1 cellular context compared by ENCODE assay signal in genomic region chr9:105757496-105758251, GRCh38.
TF ChIP-seq lines count a peak whose summit lies in the region.

No MANE protein-coding gene starts in this region.

TF ChIP-seq in GM12878, 131 proteins besides CTCF, POLR2A, EP300 and RAD21 (continued from another document):
- TF ChIP-seq, protein P1, sequence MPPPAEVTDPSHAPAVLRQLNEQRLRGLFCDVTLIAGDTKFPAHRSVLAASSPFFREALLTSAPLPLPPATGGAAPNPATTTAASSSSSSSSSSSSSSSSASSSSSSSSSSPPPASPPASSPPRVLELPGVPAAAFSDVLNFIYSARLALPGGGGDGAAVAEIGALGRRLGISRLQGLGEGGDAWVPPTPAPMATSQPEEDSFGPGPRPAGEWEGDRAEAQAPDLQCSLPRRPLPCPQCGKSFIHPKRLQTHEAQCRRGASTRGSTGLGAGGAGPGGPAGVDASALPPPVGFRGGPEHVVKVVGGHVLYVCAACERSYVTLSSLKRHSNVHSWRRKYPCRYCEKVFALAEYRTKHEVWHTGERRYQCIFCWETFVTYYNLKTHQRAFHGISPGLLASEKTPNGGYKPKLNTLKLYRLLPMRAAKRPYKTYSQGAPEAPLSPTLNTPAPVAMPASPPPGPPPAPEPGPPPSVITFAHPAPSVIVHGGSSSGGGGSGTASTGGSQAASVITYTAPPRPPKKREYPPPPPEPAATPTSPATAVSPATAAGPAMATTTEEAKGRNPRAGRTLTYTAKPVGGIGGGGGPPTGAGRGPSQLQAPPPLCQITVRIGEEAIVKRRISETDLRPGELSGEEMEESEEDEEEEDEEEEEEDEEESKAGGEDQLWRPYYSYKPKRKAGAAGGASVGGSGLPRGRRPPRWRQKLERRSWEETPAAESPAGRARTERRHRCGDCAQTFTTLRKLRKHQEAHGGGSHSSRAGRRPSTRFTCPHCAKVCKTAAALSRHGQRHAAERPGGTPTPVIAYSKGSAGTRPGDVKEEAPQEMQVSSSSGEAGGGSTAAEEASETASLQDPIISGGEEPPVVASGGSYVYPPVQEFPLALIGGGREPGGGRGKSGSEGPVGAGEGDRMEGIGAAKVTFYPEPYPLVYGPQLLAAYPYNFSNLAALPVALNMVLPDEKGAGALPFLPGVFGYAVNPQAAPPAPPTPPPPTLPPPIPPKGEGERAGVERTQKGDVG (CRISPR knock-in tag; IDR thresholded peaks at IDR 0.05), result no peak
- TF ChIP-seq GABPA (IDR thresholded peaks at IDR 0.05; ENCODE audit: low read depth), result no peak
- TF ChIP-seq KLF5 (IDR thresholded peaks at IDR 0.05; ENCODE audit: partially characterized antibody), result no peak
- TF ChIP-seq BCL11A (IDR thresholded peaks at IDR 0.05; ENCODE audit: low read depth, low read length), result no peak
- TF ChIP-seq SRF (IDR thresholded peaks at IDR 0.05; ENCODE audit: low read depth in 2 of 2, low read length in 2 of 2), result no peak
